In the genomic region with DNA sequence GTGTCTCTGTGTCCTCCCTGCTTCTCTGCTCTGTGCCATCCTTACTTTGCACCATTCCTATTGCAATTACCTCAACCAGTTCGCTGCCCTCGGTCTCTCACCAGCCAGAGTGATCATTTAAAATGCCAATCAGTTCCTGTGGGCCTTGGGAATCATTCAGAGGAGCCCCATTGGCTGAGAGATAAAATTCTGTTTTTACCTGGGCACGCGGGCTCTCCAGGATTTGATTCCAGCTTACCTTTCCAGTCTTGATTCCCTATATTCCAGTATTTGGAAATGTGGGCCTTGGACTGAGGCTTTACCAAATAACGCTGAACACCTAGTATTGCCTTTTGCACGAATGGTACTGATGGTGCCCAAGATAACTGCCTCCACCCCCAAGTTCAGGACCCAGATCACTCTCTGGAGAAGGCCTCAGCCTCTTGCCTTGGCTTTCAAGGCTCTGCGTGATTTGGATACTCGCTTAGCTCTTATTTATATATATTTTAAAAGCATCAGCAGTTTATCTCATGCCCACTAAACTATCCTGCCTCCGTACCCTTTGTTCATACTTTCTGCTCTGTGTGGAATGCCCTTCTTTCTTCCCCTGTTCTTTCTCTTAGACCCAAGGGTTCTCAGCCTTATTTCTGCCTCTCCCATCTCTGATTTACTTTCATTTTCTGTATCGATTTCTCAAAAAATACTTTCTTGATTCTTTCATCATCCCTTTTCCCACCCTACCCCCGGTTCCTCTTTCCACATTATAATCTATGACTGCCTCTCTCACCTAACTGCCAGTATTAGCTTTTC, we compare ENCODE assay signal across 8 cellular contexts. TPM values are rescaled to one million over a fixed set of nuclear protein-coding genes. Genes with fewer than 3 reads are reported as not detected.
DNase-seq lines count a peak whose midpoint lies in the region; ATAC-seq, FAIRE-seq and TF ChIP-seq lines count a peak whose summit lies in the region.

No MANE protein-coding gene starts in this region.

- no peak for DNase-seq in AG09309 (ENCODE audit: low read depth)
- DNase-seq in esophagus squamous epithelium (lab: John Stamatoyannopoulos, UW), result no peak
- peak in 1 of 6 donors; percentile 13 for DNase-seq in pancreas
- DNase-seq in effector CD8-positive, alpha-beta T cell (lab: John Stamatoyannopoulos, UW), result no peak
- DNase-seq in NCI-H524 (lab: John Stamatoyannopoulos, UW), result no peak

- POLR2A ChIA-PET in HEK293 (lab: Yijun Ruan, JAX), result interaction anchor here (1.2 to 3.9 kb wide), 9 partner anchors 9 to 242 kb away, joined by 3 to 78 read pairs (median 12); a partner anchor contains a TSS

- no peaks in the 10 kb centered on the region for H3K27me3 ChIP-seq in esophagus squamous epithelium
- no peaks in the 10 kb centered on the region for H3K27me3 ChIP-seq in pancreas

- H3K36me3 ChIP-seq in HEK293 (ENCODE audit: control insufficient read depth in 2 of 2, insufficient read depth in 1 of 2, low read length in 2 of 2), result peaks cover 41 to 45% of the 10 kb centered on the region in 2 experiments
- H3K36me3 ChIP-seq in esophagus squamous epithelium, result peaks cover 7 to 41% (median 8%) of the 10 kb centered on the region in 3 donors
- peaks cover 0 to 13% (median 0%) of the 10 kb centered on the region in 3 donors for H3K36me3 ChIP-seq in pancreas

- intact Hi-C loops in esophagus squamous epithelium (cut with DNase I), result no loop called here
- intact Hi-C loops in pancreas (cut with DNase I), result no loop called here

- CTCF ChIA-PET in HEK293 (lab: Yijun Ruan, JAX), result interaction anchor here (0.6 to 1.8 kb wide), 5 partner anchors 10 to 166 kb away, joined by 3 to 5 read pairs (median 4); a partner anchor contains a TSS

- H3K27ac ChIP-seq in HEK293 (ENCODE audit: extremely low read depth, low read depth, low read length) (peak overlapping the region; percentile 95), VCaP (peak overlapping the region; percentile 94), esophagus squamous epithelium (peak overlapping the region; percentile 90 to 98 (median 95)), pancreas (peak overlapping the region; percentile 62 to 91 (median 90))

- H3K9me3 ChIP-seq in HEK293 (ENCODE audit: control insufficient read depth, insufficient read depth, low read depth, low read length) (no peaks in the 10 kb centered on the region), esophagus squamous epithelium (no peaks in the 10 kb centered on the region), pancreas (no peaks in the 10 kb centered on the region)

- TF ChIP-seq POLR2A in esophagus squamous epithelium (IDR thresholded peaks at IDR 0.05), result no peak

- no peak for TF ChIP-seq CTCF in AG09309 (IDR thresholded peaks at IDR 0.05; ENCODE audit: control insufficient read depth, insufficient read depth, low read depth, low read length, missing control alignments)
- TF ChIP-seq CTCF in HEK293 (tag by site-specific recombination; IDR thresholded peaks at IDR 0.05), result no peak
- no peak for TF ChIP-seq CTCF in VCaP (conservative IDR thresholded peaks at IDR 0.05)
- TF ChIP-seq CTCF in esophagus squamous epithelium (IDR thresholded peaks at IDR 0.05), result no peak
- TF ChIP-seq CTCF in pancreas (IDR thresholded peaks at IDR 0.05), result no peak

- H3K4me1 ChIP-seq in HEK293 (ENCODE audit: control insufficient read depth, insufficient read depth, low read length), result peaks cover 10% of the 10 kb centered on the region; the same call in 1 of the 2 replicates
- H3K4me1 ChIP-seq in esophagus squamous epithelium, result peaks cover 7 to 29% (median 16%) of the 10 kb centered on the region in 3 donors
- peaks cover 10 to 14% (median 12%) of the 10 kb centered on the region in 3 donors for H3K4me1 ChIP-seq in pancreas

- H3K4me3 ChIP-seq in AG09309 (ENCODE audit: control insufficient read depth, low read depth, low read length), result peak overlapping the region; percentile 75
- peak overlapping the region; percentile 93 for H3K4me3 ChIP-seq in HEK293 (ENCODE audit: low read depth, low read length)
- H3K4me3 ChIP-seq in esophagus squamous epithelium, result peak overlapping the region; percentile 83 to 96 (median 88)
- H3K4me3 ChIP-seq in pancreas, result peak overlapping the region; percentile 60 to 81 (median 70)

- 3 to 6% methylated on average over 11 of the region's 11 CpGs for WGBS in esophagus squamous epithelium, 2 donors
- 3% methylated on average over 11 of the region's 11 CpGs for WGBS in pancreas, 2 donors

- FAIRE-seq in pancreas (lab: Jason Lieb, UNC), result no peak

- ATAC-seq in pancreas, result peak in 3 of 4 donors; percentile 1 to 5 (median 1)
- no peak for ATAC-seq in GM19023 (IDR thresholded peaks at IDR 0.05; ENCODE audit: unreplicated experiment)

TF ChIP-seq in HEK293, 187 proteins besides CTCF, POLR2A, EP300 and RAD21 (continues in another document):
- no peak for TF ChIP-seq ZFP3 (tag by site-specific recombination; IDR thresholded peaks at IDR 0.05; ENCODE audit: low read depth)
- TF ChIP-seq, protein P1, sequence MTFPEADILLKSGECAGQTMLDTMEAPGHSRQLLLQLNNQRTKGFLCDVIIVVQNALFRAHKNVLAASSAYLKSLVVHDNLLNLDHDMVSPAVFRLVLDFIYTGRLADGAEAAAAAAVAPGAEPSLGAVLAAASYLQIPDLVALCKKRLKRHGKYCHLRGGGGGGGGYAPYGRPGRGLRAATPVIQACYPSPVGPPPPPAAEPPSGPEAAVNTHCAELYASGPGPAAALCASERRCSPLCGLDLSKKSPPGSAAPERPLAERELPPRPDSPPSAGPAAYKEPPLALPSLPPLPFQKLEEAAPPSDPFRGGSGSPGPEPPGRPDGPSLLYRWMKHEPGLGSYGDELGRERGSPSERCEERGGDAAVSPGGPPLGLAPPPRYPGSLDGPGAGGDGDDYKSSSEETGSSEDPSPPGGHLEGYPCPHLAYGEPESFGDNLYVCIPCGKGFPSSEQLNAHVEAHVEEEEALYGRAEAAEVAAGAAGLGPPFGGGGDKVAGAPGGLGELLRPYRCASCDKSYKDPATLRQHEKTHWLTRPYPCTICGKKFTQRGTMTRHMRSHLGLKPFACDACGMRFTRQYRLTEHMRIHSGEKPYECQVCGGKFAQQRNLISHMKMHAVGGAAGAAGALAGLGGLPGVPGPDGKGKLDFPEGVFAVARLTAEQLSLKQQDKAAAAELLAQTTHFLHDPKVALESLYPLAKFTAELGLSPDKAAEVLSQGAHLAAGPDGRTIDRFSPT (tag by site-specific recombination; IDR thresholded peaks at IDR 0.05), result no peak
- TF ChIP-seq ZBTB7A (tag by site-specific recombination; IDR thresholded peaks at IDR 0.05; ENCODE audit: low read depth), result no peak
- TF ChIP-seq ZNF600 (tag by site-specific recombination; IDR thresholded peaks at IDR 0.05), result no peak
- no peak for TF ChIP-seq ZNF596 (tag by site-specific recombination; IDR thresholded peaks at IDR 0.05)
- peak; percentile 67 for TF ChIP-seq ZNF335 (tag by site-specific recombination; conservative IDR thresholded peaks at IDR 0.05)
- peak; percentile 55; the same call in 1 of the 2 replicates for TF ChIP-seq ZBTB17 (tag by site-specific recombination; IDR thresholded peaks at IDR 0.05)
- TF ChIP-seq PRDM1 (tag by site-specific recombination; IDR thresholded peaks at IDR 0.05), result peak; percentile 94
- 0 out of 2 replicates have a peak, but pooled peaks have one; percentile 12 for TF ChIP-seq ZBTB20 (tag by site-specific recombination; IDR thresholded peaks at IDR 0.05)
- TF ChIP-seq, protein P2, sequence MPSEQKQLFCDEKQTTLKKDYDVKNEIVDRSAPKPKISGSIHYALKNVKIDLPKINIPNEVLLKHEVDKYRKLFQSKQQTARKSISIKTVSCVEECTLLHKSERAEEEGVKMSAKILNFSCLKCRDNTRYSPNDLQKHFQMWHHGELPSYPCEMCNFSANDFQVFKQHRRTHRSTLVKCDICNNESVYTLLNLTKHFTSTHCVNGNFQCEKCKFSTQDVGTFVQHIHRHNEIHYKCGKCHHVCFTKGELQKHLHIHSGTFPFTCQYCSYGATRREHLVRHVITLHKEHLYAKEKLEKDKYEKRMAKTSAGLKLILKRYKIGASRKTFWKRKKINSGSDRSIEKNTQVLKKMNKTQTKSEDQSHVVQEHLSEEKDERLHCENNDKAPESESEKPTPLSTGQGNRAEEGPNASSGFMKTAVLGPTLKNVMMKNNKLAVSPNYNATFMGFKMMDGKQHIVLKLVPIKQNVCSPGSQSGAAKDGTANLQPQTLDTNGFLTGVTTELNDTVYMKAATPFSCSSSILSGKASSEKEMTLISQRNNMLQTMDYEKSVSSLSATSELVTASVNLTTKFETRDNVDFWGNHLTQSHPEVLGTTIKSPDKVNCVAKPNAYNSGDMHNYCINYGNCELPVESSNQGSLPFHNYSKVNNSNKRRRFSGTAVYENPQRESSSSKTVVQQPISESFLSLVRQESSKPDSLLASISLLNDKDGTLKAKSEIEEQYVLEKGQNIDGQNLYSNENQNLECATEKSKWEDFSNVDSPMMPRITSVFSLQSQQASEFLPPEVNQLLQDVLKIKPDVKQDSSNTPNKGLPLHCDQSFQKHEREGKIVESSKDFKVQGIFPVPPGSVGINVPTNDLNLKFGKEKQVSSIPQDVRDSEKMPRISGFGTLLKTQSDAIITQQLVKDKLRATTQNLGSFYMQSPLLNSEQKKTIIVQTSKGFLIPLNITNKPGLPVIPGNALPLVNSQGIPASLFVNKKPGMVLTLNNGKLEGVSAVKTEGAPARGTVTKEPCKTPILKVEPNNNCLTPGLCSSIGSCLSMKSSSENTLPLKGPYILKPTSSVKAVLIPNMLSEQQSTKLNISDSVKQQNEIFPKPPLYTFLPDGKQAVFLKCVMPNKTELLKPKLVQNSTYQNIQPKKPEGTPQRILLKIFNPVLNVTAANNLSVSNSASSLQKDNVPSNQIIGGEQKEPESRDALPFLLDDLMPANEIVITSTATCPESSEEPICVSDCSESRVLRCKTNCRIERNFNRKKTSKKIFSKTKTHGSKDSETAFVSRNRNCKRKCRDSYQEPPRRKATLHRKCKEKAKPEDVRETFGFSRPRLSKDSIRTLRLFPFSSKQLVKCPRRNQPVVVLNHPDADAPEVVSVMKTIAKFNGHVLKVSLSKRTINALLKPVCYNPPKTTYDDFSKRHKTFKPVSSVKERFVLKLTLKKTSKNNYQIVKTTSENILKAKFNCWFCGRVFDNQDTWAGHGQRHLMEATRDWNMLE (tag by site-specific recombination; conservative IDR thresholded peaks at IDR 0.05; ENCODE audit: low read depth), result no peak

RNA-seq across cellular contexts. Expression of a gene that starts 0.9 kb away (rescaled TPM):
- 100 to 1,000 TPM in 3 of 4 donors, 10 to 100 TPM in 1; 94.5 to 223 (median 175) TPM for total RNA-seq in esophagus squamous epithelium
- total RNA-seq in pancreas, result 10 to 100 TPM; 24.6 to 63.1 (median 43.5) TPM
- polyA plus RNA-seq in pancreas, result 10 to 100 TPM; 67.0 to 84.1 TPM

RNA-seq across cellular contexts. Expression of a gene that starts 24.2 kb away (rescaled TPM):
- total RNA-seq in esophagus squamous epithelium (1 to 10 TPM in 3 of 4 donors, under 1 TPM in 1; 0.95 to 2.9 (median 1.6) TPM), pancreas (1 to 10 TPM; 1.2 to 2.6 (median 1.8) TPM)
- 1 to 10 TPM in 1 of 2 donors, under 1 TPM in 1; 0.80 to 2.9 TPM for polyA plus RNA-seq in pancreas

RNA-seq across cellular contexts. Expression of a gene that starts 33.8 kb away (rescaled TPM):
- 1 to 10 TPM; 1.5 to 9.4 (median 6.5) TPM for total RNA-seq in esophagus squamous epithelium
- 1 to 10 TPM; 2.3 to 5.1 (median 2.8) TPM for total RNA-seq in pancreas
- 1 to 10 TPM; 3.2 TPM for polyA plus RNA-seq in pancreas
